In genomic region chr5:143016777-143017374, GRCh38 we compare ENCODE assay signal across 8 cellular contexts.
DNase-seq lines count a peak whose midpoint lies in the region; ATAC-seq and TF ChIP-seq lines count a peak whose summit lies in the region.

No MANE protein-coding gene starts in this region.

- H3K4me1 ChIP-seq in HEK293 (ENCODE audit: control insufficient read depth, insufficient read depth, low read length): peaks cover 9% of the 10 kb centered on the region; the same call in 1 of the 2 replicates

- ATAC-seq in sciatic nerve: no peak

- TF ChIP-seq RAD21 in neural cell (conservative IDR thresholded peaks at IDR 0.05): peak; percentile 31

- H3K79me2 ChIP-seq in neural cell (replicated peaks; ENCODE audit: insufficient read depth, low read length): no peaks in the 10 kb centered on the region

- no peak for TF ChIP-seq EP300 in neural cell (conservative IDR thresholded peaks at IDR 0.05; ENCODE audit: poor library complexity, severe bottlenecking)

- H3K4me3 ChIP-seq in HEK293 (ENCODE audit: low read depth, low read length) (no peak overlapping the region), choroid plexus epithelial cell (ENCODE audit: low read depth, low read length) (no peak overlapping the region), neural cell (ENCODE audit: low read length) (no peak overlapping the region)

- CTCF ChIA-PET in HEK293 (lab: Yijun Ruan, JAX): interaction anchor here (0.6 to 1.4 kb wide), 21 partner anchors 9 to 1415 kb away, joined by 3 to 8 read pairs (median 3); no protein-coding TSS in a partner anchor

- no peak overlapping the region for H3K4me2 ChIP-seq in neural cell (ENCODE audit: low read length)

- no peak overlapping the region for H2AFZ ChIP-seq in neural cell (ENCODE audit: low read depth, low read length)

- POLR2A ChIA-PET in HEK293 (lab: Yijun Ruan, JAX): no interaction called here

- no peaks in the 10 kb centered on the region for H3K9me2 ChIP-seq in neural cell (ENCODE audit: insufficient read depth, low read length)

- DNase-seq in COLO668 (lab: John Stamatoyannopoulos, UW; ENCODE audit: unreplicated experiment): peak; percentile 20
- peak; percentile 60 for DNase-seq in SK-MEL-5 (ENCODE audit: low read depth, low spot score)
- DNase-seq in choroid plexus epithelial cell (ENCODE audit: low read depth): peak; percentile 88
- DNase-seq in occipital lobe (lab: John Stamatoyannopoulos, UW): no peak
- no peak for DNase-seq in sciatic nerve (ENCODE audit: low spot score)
- no peak for DNase-seq in GM19240 (ENCODE audit: insufficient read length, low spot score)

- H3K9ac ChIP-seq in neural cell (ENCODE audit: low read length): no peak overlapping the region

- no peaks in the 10 kb centered on the region for H4K20me1 ChIP-seq in neural cell (ENCODE audit: insufficient read depth)

- H3K27ac ChIP-seq in HEK293 (ENCODE audit: extremely low read depth, low read depth, low read length) (no peak overlapping the region), neural cell (ENCODE audit: low read length) (no peak overlapping the region)

- intact Hi-C loops in sciatic nerve (cut with DNase I): no loop called here

- no peaks in the 10 kb centered on the region for H3F3A ChIP-seq in neural cell (ENCODE audit: insufficient read depth, low read length, poor library complexity, severe bottlenecking)

- H3K27me3 ChIP-seq in neural cell (ENCODE audit: insufficient read depth, low read depth, low read length): no peaks in the 10 kb centered on the region

- no peaks in the 10 kb centered on the region; the same call in 1 of the 2 replicates for H3K9me3 ChIP-seq in HEK293 (ENCODE audit: control insufficient read depth, insufficient read depth, low read depth, low read length)
- no peaks in the 10 kb centered on the region for H3K9me3 ChIP-seq in neural cell (ENCODE audit: low read length)

- in situ Hi-C loops in SK-MEL-5 (cut with HindIII; ENCODE audit: low pct_unique_long_range_greater_than_20kb, low sequenced_read_pairs): no loop called here

- no peaks in the 10 kb centered on the region for H3K36me3 ChIP-seq in HEK293 (ENCODE audit: control insufficient read depth in 2 of 2, insufficient read depth in 1 of 2, low read length in 2 of 2)
- H3K36me3 ChIP-seq in neural cell (ENCODE audit: insufficient read depth, low read length): no peaks in the 10 kb centered on the region

- TF ChIP-seq CTCF in HEK293 (tag by site-specific recombination; IDR thresholded peaks at IDR 0.05) (no peak), choroid plexus epithelial cell (conservative IDR thresholded peaks at IDR 0.05; ENCODE audit: low read depth, low read length) (peak; percentile 86), neural cell (IDR thresholded peaks at IDR 0.05; ENCODE audit: poor library complexity, severe bottlenecking) (no peak)

TF ChIP-seq in HEK293, 187 proteins besides CTCF, POLR2A, EP300 and RAD21:
- no peak for TF ChIP-seq WT1 (tag by site-specific recombination; IDR thresholded peaks at IDR 0.05)
- TF ChIP-seq ZNF362 (tag by site-specific recombination; IDR thresholded peaks at IDR 0.05): peak; percentile 77; the same call in 1 of the 2 replicates
- 0 out of 2 replicates have a peak, but pooled peaks have one; percentile 5 for TF ChIP-seq ZNF549 (tag by site-specific recombination; IDR thresholded peaks at IDR 0.05)
- 0 out of 2 replicates have a peak, but pooled peaks have one; percentile 5 for TF ChIP-seq GLIS1 (tag by site-specific recombination; IDR thresholded peaks at IDR 0.05)
- peak; percentile 9; the same call in 1 of the 2 replicates for TF ChIP-seq ZBTB44 (tag by site-specific recombination; IDR thresholded peaks at IDR 0.05)
- TF ChIP-seq ZNF660 (tag by site-specific recombination; IDR thresholded peaks at IDR 0.05): peak; percentile 69; the same call in 1 of the 2 replicates
TF ChIP-seq in HEK293: peak in this region for 5.

TF ChIP-seq in neural cell, 6 proteins besides CTCF, POLR2A, EP300 and RAD21:
- no peak for TF ChIP-seq MXI1 (conservative IDR thresholded peaks at IDR 0.05; ENCODE audit: poor library complexity, severe bottlenecking)
- peak; percentile 21 for TF ChIP-seq SMC3 (conservative IDR thresholded peaks at IDR 0.05; ENCODE audit: poor library complexity)

Comparison
In these comparisons a context has a peak if more than half of its experiments do, and no peak if none do; other contexts are left out.
1. DNase-seq: peak in COLO668 (single experiment), SK-MEL-5 (single experiment) and choroid plexus epithelial cell (single experiment); none in occipital lobe (single experiment), sciatic nerve (single experiment) and GM19240 (single experiment).